In the genomic region with DNA sequence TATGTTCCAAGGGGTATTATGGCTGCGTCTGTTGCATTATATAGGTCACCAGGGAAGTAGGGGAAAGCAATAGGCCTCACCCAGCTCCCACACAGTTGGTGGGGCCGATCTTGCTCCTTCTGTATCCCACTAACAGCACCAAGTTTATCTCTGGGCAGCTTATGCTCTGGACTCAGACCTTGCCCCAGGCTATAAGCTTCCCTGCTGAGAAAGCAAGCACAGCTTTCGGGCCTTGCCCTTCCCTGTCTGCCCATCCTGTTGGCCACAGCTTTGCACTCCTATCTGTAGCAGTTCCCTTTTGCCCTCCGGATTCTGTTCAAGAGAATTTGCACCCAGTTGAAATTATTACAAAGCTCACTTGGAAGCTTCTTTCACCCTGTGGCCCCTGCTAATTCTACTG, we compare ENCODE assay signal across 19 cellular contexts. TPM values are rescaled to one million over a fixed set of nuclear protein-coding genes. Genes with fewer than 3 reads are reported as not detected.
"Had no signal": no experiment of that assay in that cellular context is flagged by ENCODE, and none has a peak within 500 bp of the region (broad histone marks: within the 10 kb centered on the region; RNA-seq: fewer than 3 reads in every experiment).

No MANE protein-coding gene starts in this region.

- H3K27me3 ChIP-seq: colonic mucosa, sigmoid colon, transverse colon had no signal

- H3K4me3 ChIP-seq: colonic mucosa, left ventricle myocardium inferior, lower lobe of right lung, sigmoid colon, skin epidermis, thoracic aorta, transverse colon had no signal

- H3K36me3 ChIP-seq: colonic mucosa, left ventricle myocardium inferior, lower lobe of right lung, sigmoid colon, thoracic aorta, transverse colon had no signal

- H3K4me3 Mint-ChIP-seq: immature natural killer cell; nephron; stimulated activated naive B cell treated with anti-CD40 and anti-IgM and Interleukin-4, amounts not matched to agents 10 μg/mL and 1 μg/mL and 100 μg/mL, for 72 hours; stimulated activated naive CD8-positive, alpha-beta T cell treated with anti-CD3 and anti-CD28 coated beads, Interleukin-15, amount 100 ng/mL, for 72 hours had no signal

- H3K27ac Mint-ChIP-seq: immature natural killer cell; nephron; stimulated activated naive B cell treated with anti-CD40 and anti-IgM and Interleukin-4, amounts not matched to agents 10 μg/mL and 1 μg/mL and 100 μg/mL, for 72 hours had no signal

- H3K27ac ChIP-seq: colonic mucosa, foreskin keratinocyte, left ventricle myocardium inferior, lower lobe of right lung, sigmoid colon, skin epidermis, thoracic aorta, transverse colon had no signal

- H3K9me3 ChIP-seq: colonic mucosa, sigmoid colon had no signal

- H3K4me1 ChIP-seq: colonic mucosa, foreskin keratinocyte, lower lobe of right lung, sigmoid colon, transverse colon had no signal

- H3K4me1 Mint-ChIP-seq: immature natural killer cell; nephron; stimulated activated naive B cell treated with anti-CD40 and anti-IgM and Interleukin-4, amounts not matched to agents 10 μg/mL and 1 μg/mL and 100 μg/mL, for 72 hours; stimulated activated naive CD8-positive, alpha-beta T cell treated with anti-CD3 and anti-CD28 coated beads, Interleukin-15, amount 100 ng/mL, for 72 hours had no signal

- DNase-seq: colonic mucosa; immature natural killer cell; kidney; left cardiac atrium; left ventricle myocardium inferior; lower lobe of right lung; midbrain; posterior cingulate gyrus; sigmoid colon; stimulated activated CD4-positive, alpha-beta T cell treated with anti-CD3 and anti-CD28 coated beads, Interleukin-2, amount 100 ng/mL, for 24 hours; stimulated activated CD4-positive, alpha-beta T cell treated with anti-CD3 and anti-CD28 coated beads, Interleukin-4, amount 100 ng/mL, for 4 hours; stimulated activated naive B cell treated with anti-CD40 and anti-IgM and Interleukin-4, amounts not matched to agents 10 μg/mL and 1 μg/mL and 100 μg/mL, for 72 hours; stimulated activated naive CD8-positive, alpha-beta T cell treated with anti-CD3 and anti-CD28 coated beads, Interleukin-15, amount 100 ng/mL, for 72 hours; transverse colon had no signal

RNA-seq across cellular contexts. Expression of a gene that starts 12.9 kb away (rescaled TPM):
- total RNA-seq: epithelial cell of proximal tubule had no signal
- polyA plus RNA-seq: immature natural killer cell had no signal
